19 cellular contexts compared by ENCODE assay signal in the genomic region with DNA sequence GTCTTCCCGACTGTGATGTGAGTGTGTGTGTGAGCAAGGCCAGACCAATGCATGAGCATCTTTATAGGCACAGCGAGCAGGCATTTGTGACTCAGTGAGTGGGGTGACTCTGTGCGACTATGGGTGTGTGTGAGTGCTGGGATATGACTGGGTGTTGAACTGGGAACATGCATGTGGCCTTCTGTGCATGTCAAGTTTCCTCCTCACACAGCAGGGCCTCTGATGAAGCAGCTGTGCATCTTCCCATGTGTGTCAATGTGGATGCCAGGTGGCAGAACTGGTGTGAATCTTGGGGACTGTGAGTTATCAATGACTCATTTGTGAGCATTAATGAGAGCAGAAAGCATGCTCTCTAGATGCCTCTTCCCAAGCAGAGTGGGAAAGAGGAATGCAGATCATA. TPM values are rescaled to one million over a fixed set of nuclear protein-coding genes. Genes with fewer than 3 reads are reported as not detected.
"Had no signal": no experiment of that assay in that cellular context is flagged by ENCODE, and none has a peak within 500 bp of the region (broad histone marks: within the 10 kb centered on the region; RNA-seq: fewer than 3 reads in every experiment).

No MANE protein-coding gene starts in this region.

- FAIRE-seq: islet of Langerhans had no signal

- ATAC-seq: activated CD8-positive, alpha-beta T cell treated with anti-CD3 and anti-CD28 coated beads for 36 hours; heart left ventricle; left lobe of liver; natural killer cell; stimulated activated naive B cell treated with anti-CD40 and anti-IgM and Interleukin-4, amounts not matched to agents 10 μg/mL and 1 μg/mL and 100 μg/mL, for 72 hours had no signal

- DNase-seq: activated B cell treated with CpG ODN at 0.5 μM for 24 hours; activated CD8-positive, alpha-beta memory T cell treated with anti-CD3 and anti-CD28 coated beads, Interleukin-2, amount 50 U/mL, for 4 hours; activated CD8-positive, alpha-beta T cell treated with anti-CD3 and anti-CD28 coated beads for 36 hours; dermis blood vessel endothelial cell; erythroblast; foreskin melanocyte; heart left ventricle; natural killer cell; posterior cingulate gyrus; stimulated activated naive B cell treated with anti-CD40 and anti-IgM and Interleukin-4, amounts not matched to agents 10 μg/mL and 1 μg/mL and 100 μg/mL, for 72 hours; substantia nigra; transverse colon had no signal

- H3K27ac ChIP-seq: heart left ventricle, right atrium auricular region, transverse colon had no signal

- H3K4me2 ChIP-seq: smooth muscle cell had no signal

- H3K4me3 ChIP-seq: heart left ventricle, right atrium auricular region, smooth muscle cell, transverse colon had no signal

- H3K9me3 ChIP-seq: right atrium auricular region, transverse colon had no signal

- H3K36me3 ChIP-seq: heart left ventricle, right atrium auricular region, transverse colon had no signal

- H3K4me1 ChIP-seq: heart left ventricle, right atrium auricular region, transverse colon had no signal

- H3K27me3 ChIP-seq: right atrium auricular region had no signal

RNA-seq across cellular contexts. Expression of gene LGALS14, which starts 12.1 kb away (rescaled TPM):
- total RNA-seq: activated B cell treated with CpG ODN at 0.5 μM for 24 hours; activated T-helper 2 cell treated with anti-CD3 and anti-CD28 coated beads, Interferon-gamma antibody, Interleukin-2, Interleukin-4, amounts not matched to agents 10 μg/mL and 5 μg/mL and 100 μg/mL, durations not matched to agents 14 hours and 24 hours and 36 hours; cerebellum; dermis blood vessel endothelial cell; heart left ventricle; left lobe of liver; mucosa of gallbladder; natural killer cell; right atrium auricular region; smooth muscle cell; transverse colon had no signal
- polyA plus RNA-seq: heart left ventricle, smooth muscle cell had no signal

RNA-seq across cellular contexts. Expression of gene LGALS16, which starts 36.5 kb away (rescaled TPM):
- total RNA-seq: activated B cell treated with CpG ODN at 0.5 μM for 24 hours; activated CD8-positive, alpha-beta T cell treated with anti-CD3 and anti-CD28 coated beads for 36 hours; activated T-helper 2 cell treated with anti-CD3 and anti-CD28 coated beads, Interferon-gamma antibody, Interleukin-2, Interleukin-4, amounts not matched to agents 10 μg/mL and 5 μg/mL and 100 μg/mL, durations not matched to agents 14 hours and 24 hours and 36 hours; cerebellum; dermis blood vessel endothelial cell; heart left ventricle; left lobe of liver; mucosa of gallbladder; natural killer cell; right atrium auricular region; smooth muscle cell; transverse colon had no signal
- polyA plus RNA-seq: heart left ventricle, smooth muscle cell had no signal

RNA-seq across cellular contexts. Expression of gene CLC, which starts 45.7 kb away (rescaled TPM):
- total RNA-seq: activated B cell treated with CpG ODN at 0.5 μM for 24 hours; activated CD8-positive, alpha-beta T cell treated with anti-CD3 and anti-CD28 coated beads for 36 hours; cerebellum; dermis blood vessel endothelial cell; left lobe of liver; right atrium auricular region; smooth muscle cell; transverse colon had no signal
- polyA plus RNA-seq: smooth muscle cell had no signal
